1 cellular context compared by ENCODE assay signal in genomic region chr1:229098903-229099578, GRCh38.
TF ChIP-seq lines count a peak whose summit lies in the region.

No MANE protein-coding gene starts in this region.

TF ChIP-seq in HepG2, 621 proteins besides CTCF, POLR2A, EP300 and RAD21 (continued from another document and continues in another):
- TF ChIP-seq KIAA2018 (CRISPR knock-in tag; IDR thresholded peaks at IDR 0.05; ENCODE audit: borderline replicate concordance) (no peak; the same call in 1 of the 2 replicates), KLF13 (CRISPR knock-in tag; IDR thresholded peaks at IDR 0.05) (0 out of 2 replicates have a peak, but pooled peaks have one; percentile 34), ZNF652 (CRISPR knock-in tag; IDR thresholded peaks at IDR 0.05; ENCODE audit: borderline replicate concordance, low read depth) (peak; percentile 99), TCF7 (IDR thresholded peaks at IDR 0.05; ENCODE audit: low read depth) (no peak; the same call in 1 of the 2 replicates), PHF20 (CRISPR knock-in tag; IDR thresholded peaks at IDR 0.05) (no peak), ZFP36L2 (CRISPR knock-in tag; IDR thresholded peaks at IDR 0.05) (no peak), REPIN1 (CRISPR knock-in tag; IDR thresholded peaks at IDR 0.05; ENCODE audit: borderline replicate concordance, low read depth) (peak; percentile 76; the same call in 1 of the 2 replicates), CCDC6 (CRISPR knock-in tag; IDR thresholded peaks at IDR 0.05) (peak; percentile 66), ATF1 (CRISPR knock-in tag; IDR thresholded peaks at IDR 0.05) (no peak), NR2F6 (IDR thresholded peaks at IDR 0.05) (peak; percentile 88), NR2F6 (CRISPR knock-in tag; IDR thresholded peaks at IDR 0.05) (peak; percentile 93), THAP11 (CRISPR knock-in tag; IDR thresholded peaks at IDR 0.05) (peak; percentile 78), ZNF800 (CRISPR knock-in tag; IDR thresholded peaks at IDR 0.05) (peak; percentile 75), ZNF784 (CRISPR knock-in tag; IDR thresholded peaks at IDR 0.05; ENCODE audit: borderline replicate concordance) (peak; percentile 50; the same call in 1 of the 2 replicates), KDM1A (CRISPR knock-in tag; IDR thresholded peaks at IDR 0.05) (peak; percentile 85; the same call in 1 of the 2 replicates), ATF5 (CRISPR knock-in tag; IDR thresholded peaks at IDR 0.05; ENCODE audit: low read depth) (no peak), ZNF780A (CRISPR knock-in tag; IDR thresholded peaks at IDR 0.05) (no peak), PHF21A (CRISPR knock-in tag; IDR thresholded peaks at IDR 0.05) (peak; percentile 85), ZGPAT (CRISPR knock-in tag; IDR thresholded peaks at IDR 0.05) (peak; percentile 93), IRF1 (CRISPR knock-in tag; IDR thresholded peaks at IDR 0.05; ENCODE audit: low read depth) (no peak), SMAD3 (CRISPR knock-in tag; IDR thresholded peaks at IDR 0.05) (peak; percentile 68), ZNF574 (CRISPR knock-in tag; IDR thresholded peaks at IDR 0.05) (peak; percentile 86), REST (IDR thresholded peaks at IDR 0.05; ENCODE audit: borderline replicate concordance in 1 of 2, low read depth in 1 of 2, low read length in 2 of 2) (peak in 1 of 2 experiments; percentile 44; a peak in 1 of 4 replicates), NCOA2 (CRISPR knock-in tag; IDR thresholded peaks at IDR 0.05) (peak; percentile 92), ZNF687 (CRISPR knock-in tag; IDR thresholded peaks at IDR 0.05) (peak; percentile 90), BORCS8-MEF2B (CRISPR knock-in tag; IDR thresholded peaks at IDR 0.05) (peak; percentile 75), ZNF775 (CRISPR knock-in tag; IDR thresholded peaks at IDR 0.05; ENCODE audit: borderline replicate concordance) (no peak), ZFP90 (CRISPR knock-in tag; IDR thresholded peaks at IDR 0.05; ENCODE audit: borderline replicate concordance) (peak; percentile 75; the same call in 1 of the 2 replicates), HOXD1 (CRISPR knock-in tag; IDR thresholded peaks at IDR 0.05) (peak; percentile 84)
